ENCODE assay signal across 27 cellular contexts in genomic region chr11:39745401-39745800, GRCh38.
"Had no signal": no experiment of that assay in that cellular context is flagged by ENCODE, and none has a peak within 500 bp of the region (broad histone marks: within the 10 kb centered on the region; RNA-seq: fewer than 3 reads in every experiment).

No MANE protein-coding gene starts in this region.

- H3K27ac Mint-ChIP-seq: activated CD4-positive, alpha-beta memory T cell treated with anti-CD3 and anti-CD28 coated beads for 36 hours; activated naive CD4-positive, alpha-beta T cell treated with anti-CD3 and anti-CD28 coated beads for 36 hours; activated naive CD8-positive, alpha-beta T cell treated with anti-CD3 and anti-CD28 coated beads, Interleukin-2, amount 10 ng/mL, durations not matched to agents 7 days and 5 days; brain; dendritic cell treated with granulocyte-macrophage colony-stimulating factor and Interleukin-4, amounts not matched to agents 40 ng/mL and 50 ng/mL, for 4 days; immature natural killer cell; memory B cell; nephron; T-helper 1 cell treated with Interleukin-12 subunit alpha and Interleukin-12 subunit beta and Interleukin-4 antibody, amounts not matched to agents 30 μg/mL and 1 μg/mL, for 36 hours had no signal

- H3K9me3 Mint-ChIP-seq: brain had no signal

- H3K27me3 Mint-ChIP-seq: activated CD4-positive, alpha-beta memory T cell treated with anti-CD3 and anti-CD28 coated beads for 36 hours; activated naive CD8-positive, alpha-beta T cell treated with anti-CD3 and anti-CD28 coated beads, Interleukin-2, amount 10 ng/mL, durations not matched to agents 7 days and 5 days; brain; dendritic cell treated with granulocyte-macrophage colony-stimulating factor and Interleukin-4, amounts not matched to agents 40 ng/mL and 50 ng/mL, for 4 days; memory B cell had no signal

- H3K4me3 Mint-ChIP-seq: activated CD4-positive, alpha-beta memory T cell treated with anti-CD3 and anti-CD28 coated beads for 36 hours; activated naive CD4-positive, alpha-beta T cell treated with anti-CD3 and anti-CD28 coated beads for 36 hours; activated naive CD8-positive, alpha-beta T cell treated with anti-CD3 and anti-CD28 coated beads, Interleukin-2, amount 10 ng/mL, durations not matched to agents 7 days and 5 days; brain; dendritic cell treated with granulocyte-macrophage colony-stimulating factor and Interleukin-4, amounts not matched to agents 40 ng/mL and 50 ng/mL, for 4 days; immature natural killer cell; memory B cell; nephron; T-helper 1 cell treated with Interleukin-12 subunit alpha and Interleukin-12 subunit beta and Interleukin-4 antibody, amounts not matched to agents 30 μg/mL and 1 μg/mL, for 36 hours had no signal

- H3K9me3 ChIP-seq: neutrophil, ovary, prostate gland, right atrium auricular region, upper lobe of left lung had no signal

- H3K36me3 Mint-ChIP-seq: activated CD4-positive, alpha-beta memory T cell treated with anti-CD3 and anti-CD28 coated beads for 36 hours; activated naive CD8-positive, alpha-beta T cell treated with anti-CD3 and anti-CD28 coated beads, Interleukin-2, amount 10 ng/mL, durations not matched to agents 7 days and 5 days; brain; immature natural killer cell; memory B cell had no signal

- H3K4me1 Mint-ChIP-seq: activated naive CD8-positive, alpha-beta T cell treated with anti-CD3 and anti-CD28 coated beads, Interleukin-2, amount 10 ng/mL, durations not matched to agents 7 days and 5 days; brain; immature natural killer cell; memory B cell; nephron had no signal

- H3K27me3 ChIP-seq: neutrophil, ovary, right atrium auricular region, upper lobe of left lung had no signal

- H3K4me1 ChIP-seq: prostate gland, right atrium auricular region, upper lobe of left lung had no signal

- ATAC-seq: left ventricle myocardium superior; stimulated activated naive CD8-positive, alpha-beta T cell treated with anti-CD3 and anti-CD28 coated beads, Interleukin-15, Interleukin-2, amounts not matched to agents 100 U/mL and 50 U/mL, for 24 hours had no signal

- DNase-seq: activated CD4-positive, alpha-beta memory T cell treated with anti-CD3 and anti-CD28 coated beads for 36 hours; activated CD4-positive, alpha-beta T cell treated with anti-CD3 and anti-CD28 coated beads for 48 hours; activated effector memory CD4-positive, alpha-beta T cell treated with Interleukin-2 at 50 U/mL for 16 hours; activated naive CD4-positive, alpha-beta T cell treated with anti-CD3 and anti-CD28 coated beads for 36 hours; activated naive CD8-positive, alpha-beta T cell treated with anti-CD3 and anti-CD28 coated beads, Interleukin-2, amount 10 ng/mL, durations not matched to agents 7 days and 5 days; activated T-cell treated with anti-CD3 and anti-CD28 coated beads, Interleukin-2, amount 50 U/mL, for 48 hours; amygdala; caudate nucleus; effector CD8-positive, alpha-beta T cell; erythroblast; foreskin fibroblast; immature natural killer cell; kidney glomerular epithelial cell; left ventricle myocardium superior; ovary; stimulated activated CD4-positive, alpha-beta T cell treated with anti-CD3 and anti-CD28 coated beads, Interleukin-4, amount 100 ng/mL, for 4 hours; stimulated activated naive CD8-positive, alpha-beta T cell treated with anti-CD3 and anti-CD28 coated beads, Interleukin-15, Interleukin-2, amounts not matched to agents 100 U/mL and 50 U/mL, for 24 hours; T1000; upper lobe of left lung had no signal

- H3K36me3 ChIP-seq: neutrophil, ovary, prostate gland, right atrium auricular region, upper lobe of left lung had no signal

- H3K4me3 ChIP-seq: ovary, prostate gland, right atrium auricular region, upper lobe of left lung had no signal
